8 cellular contexts compared by ENCODE assay signal in the genomic region with DNA sequence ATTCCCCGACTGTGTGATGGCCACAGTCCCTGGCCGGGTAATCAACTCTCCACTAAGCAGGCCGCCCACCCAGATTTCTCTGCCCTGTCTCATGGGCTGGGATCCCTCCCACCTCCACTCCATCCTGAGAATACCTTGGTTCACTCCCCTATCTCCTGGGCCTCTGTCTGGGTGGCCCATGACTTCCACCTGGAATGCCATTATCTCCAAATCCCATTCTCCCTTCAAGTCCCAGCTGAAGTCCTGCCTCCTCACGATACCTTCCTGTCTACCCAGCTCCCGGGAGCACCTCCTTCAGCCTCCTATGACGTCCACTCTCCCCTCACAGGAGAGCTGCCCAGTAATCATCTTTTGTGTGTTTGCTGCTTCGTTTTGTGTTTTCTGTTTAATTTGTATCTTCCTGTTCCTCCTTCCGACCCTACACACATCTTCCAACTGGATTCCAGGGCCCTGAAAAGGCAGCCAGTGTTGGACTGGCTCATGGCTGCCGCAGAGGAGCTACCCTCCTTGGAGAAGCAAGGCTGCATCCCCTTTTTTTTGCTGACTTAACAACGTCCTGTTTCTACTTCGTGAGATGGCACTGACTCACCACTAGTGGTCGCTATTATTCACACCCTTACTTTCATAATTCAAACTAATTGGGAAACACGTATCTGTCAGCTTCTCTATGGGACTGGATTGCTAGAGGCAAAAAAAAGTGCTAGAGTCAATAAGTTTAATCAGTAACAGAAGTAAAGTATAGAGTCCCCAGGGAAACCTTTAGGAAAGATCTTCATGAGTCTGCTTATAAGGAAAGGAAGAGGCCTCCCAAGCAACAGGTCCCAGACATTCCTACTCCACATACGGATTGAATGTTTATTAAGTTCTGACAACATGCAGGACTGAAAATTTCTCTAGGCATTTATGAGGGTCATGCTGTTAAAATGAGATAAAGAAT.
DNase-seq lines count a peak whose midpoint lies in the region; ATAC-seq and TF ChIP-seq lines count a peak whose summit lies in the region.

No MANE protein-coding gene starts in this region.

- H3K36me3 ChIP-seq in esophagus squamous epithelium = no peaks in the 10 kb centered on the region

- peak; percentile 76 for ATAC-seq in HG03442 (IDR thresholded peaks at IDR 0.05; ENCODE audit: unreplicated experiment)
- no peak for ATAC-seq in HG02571 (IDR thresholded peaks at IDR 0.05; ENCODE audit: unreplicated experiment)

- intact Hi-C loops in esophagus squamous epithelium (cut with DNase I) = no loop called here

- no peak for TF ChIP-seq POLR2A in esophagus squamous epithelium (IDR thresholded peaks at IDR 0.05)

- TF ChIP-seq CTCF in GM10266 (IDR thresholded peaks at IDR 0.05; ENCODE audit: control insufficient read depth, insufficient read depth, low read depth, missing control alignments) = peak; percentile 77
- peak in 5 of 6 experiments; percentile 51 to 71 (median 68) for TF ChIP-seq CTCF in esophagus squamous epithelium (IDR thresholded peaks at IDR 0.05)
- TF ChIP-seq CTCF in nephron progenitor cell (IDR thresholded peaks at IDR 0.05) = peak; percentile 85

- H3K4me3 Mint-ChIP-seq in nephron progenitor cell = no peak overlapping the region

- peaks cover 0 to 21% (median 0%) of the 10 kb centered on the region in 3 donors for H3K4me1 ChIP-seq in esophagus squamous epithelium

- no peaks in the 10 kb centered on the region for H3K36me3 Mint-ChIP-seq in nephron progenitor cell (ENCODE audit: low read depth)

- H3K9me3 ChIP-seq in esophagus squamous epithelium = no peaks in the 10 kb centered on the region

- no peak overlapping the region for H3K4me3 ChIP-seq in esophagus squamous epithelium

- peaks cover 0 to 6% (median 0%) of the 10 kb centered on the region in 4 donors for H3K27me3 ChIP-seq in esophagus squamous epithelium

- peak overlapping the region in 2 of 4 donors; percentile 29 to 40 for H3K27ac ChIP-seq in esophagus squamous epithelium

- DNase-seq in AG08395 (ENCODE audit: low spot score) (peak; percentile 63), GM10266 (ENCODE audit: extremely low spot score) (peak; percentile 69), RPMI8226 (peak; percentile 69), esophagus squamous epithelium (lab: John Stamatoyannopoulos, UW) (no peak), nephron progenitor cell (no peak), HK-2 (ENCODE audit: unreplicated experiment) (no peak)

- H3K27ac Mint-ChIP-seq in nephron progenitor cell = peak overlapping the region; percentile 86

- no peaks in the 10 kb centered on the region for H3K9me3 Mint-ChIP-seq in nephron progenitor cell

- peaks cover 8% of the 10 kb centered on the region for H3K27me3 Mint-ChIP-seq in nephron progenitor cell (ENCODE audit: low read depth, poor library complexity)

- WGBS in esophagus squamous epithelium, 2 donors = 50 to 56% methylated on average over 13 to 14 of the region's 14 CpGs

- H3K4me1 Mint-ChIP-seq in nephron progenitor cell = peaks cover 52% of the 10 kb centered on the region

Comparison
In these comparisons a context has a peak if more than half of its experiments do, and no peak if none do; other contexts are left out.
1. DNase-seq: peak in AG08395 (single experiment), GM10266 (single experiment) and RPMI8226 (single experiment); none in esophagus squamous epithelium (single experiment), nephron progenitor cell (single experiment) and HK-2 (single experiment).
2. Peak in every context shown above with its lines, with median percentiles within 50 percentile points of each other: CTCF ChIP-seq.